Comparison of ENCODE assay signal across 1 cellular context in the genomic region with DNA sequence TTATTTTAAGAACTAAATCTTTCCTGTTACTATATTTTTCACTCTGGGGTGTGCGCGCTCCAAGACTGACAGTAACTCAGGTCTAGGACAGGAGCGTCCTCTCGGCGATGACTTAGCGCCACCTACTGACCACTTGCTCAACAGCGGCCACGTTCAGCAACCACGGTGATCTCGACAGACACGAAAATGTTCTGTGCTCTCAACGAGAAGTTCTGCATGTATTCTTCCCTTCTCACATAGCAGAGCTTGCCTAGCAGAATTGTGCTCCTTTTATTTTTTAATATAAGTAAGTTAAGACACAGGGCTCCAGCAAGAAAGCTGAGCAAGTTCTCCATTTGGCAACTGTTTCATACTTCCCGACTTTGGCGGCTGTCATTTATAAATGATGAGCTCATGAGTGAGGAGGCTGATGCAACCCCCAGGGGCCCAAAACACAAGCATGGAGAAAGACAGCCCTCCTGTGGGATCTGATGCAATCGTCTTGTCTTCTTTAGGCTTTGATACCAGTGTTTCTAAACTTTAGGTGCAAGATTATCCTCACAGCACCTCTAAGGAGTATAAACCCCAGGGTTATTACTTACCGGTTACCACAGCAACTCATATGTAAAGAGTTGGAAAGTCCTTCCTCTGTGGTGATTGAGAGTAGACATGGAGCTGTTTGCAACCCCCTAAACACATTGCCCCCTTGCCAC.
TF ChIP-seq lines count a peak whose summit lies in the region.

No MANE protein-coding gene starts in this region.

TF ChIP-seq in K562, 482 proteins besides CTCF, POLR2A, EP300 and RAD21 (continued from another document and continues in another):
- TF ChIP-seq ZNF584 (CRISPR knock-in tag; IDR thresholded peaks at IDR 0.05; ENCODE audit: low read depth) (peak; percentile 24; the same call in 1 of the 2 replicates), TRIM24 (IDR thresholded peaks at IDR 0.05) (peak; percentile 83 to 86; a peak in 3 of 4 replicates), TAF7 (tag; IDR thresholded peaks at IDR 0.05) (no peak), FOXA3 (CRISPR knock-in tag; conservative IDR thresholded peaks at IDR 0.05 in 1 of 2, IDR thresholded peaks at IDR 0.05 in 1 of 2) (no peak), CBX1 (IDR thresholded peaks at IDR 0.05; ENCODE audit: low read depth) (0 out of 2 replicates have a peak, but pooled peaks have one; percentile 21), PRDM10 (IDR thresholded peaks at IDR 0.05; ENCODE audit: partially characterized antibody) (no peak), PHF20 (IDR thresholded peaks at IDR 0.05; ENCODE audit: partially characterized antibody) (no peak), GATA2 (CRISPR knock-in tag; IDR thresholded peaks at IDR 0.05) (no peak), DPF2 (IDR thresholded peaks at IDR 0.05) (peak; percentile 70; the same call in 1 of the 2 replicates), EP400 (IDR thresholded peaks at IDR 0.05) (peak; percentile 95), CXXC5 (CRISPR knock-in tag; IDR thresholded peaks at IDR 0.05) (peak; percentile 64), MCM5 (IDR thresholded peaks at IDR 0.05; ENCODE audit: low read depth) (no peak), POLR2AphosphoS5 (IDR thresholded peaks at IDR 0.05; ENCODE audit: control insufficient read depth, insufficient read depth, low read depth, low read length) (no peak), HMBOX1 (IDR thresholded peaks at IDR 0.05) (no peak), JUN (IDR thresholded peaks at IDR 0.05; ENCODE audit: borderline replicate concordance, low read depth, low read length) (peak; percentile 74), JUN (CRISPR knock-in tag; IDR thresholded peaks at IDR 0.05; ENCODE audit: borderline replicate concordance) (no peak), PBX2 (CRISPR knock-in tag; IDR thresholded peaks at IDR 0.05; ENCODE audit: low read depth) (peak; percentile 65), PBX2 (tag; conservative IDR thresholded peaks at IDR 0.05; ENCODE audit: low read depth) (peak; percentile 96), MAFF (IDR thresholded peaks at IDR 0.05; ENCODE audit: low read length) (no peak), TFAP4 (CRISPR knock-in tag; IDR thresholded peaks at IDR 0.05; ENCODE audit: borderline replicate concordance) (peak; percentile 13; the same call in 1 of the 2 replicates), NFXL1 (CRISPR knock-in tag; IDR thresholded peaks at IDR 0.05) (no peak), ESRRA (IDR thresholded peaks at IDR 0.05; ENCODE audit: borderline replicate concordance, low read depth) (no peak; the same call in 1 of the 2 replicates), L3MBTL2 (IDR thresholded peaks at IDR 0.05) (peak; percentile 85), ZNF79 (CRISPR knock-in tag; IDR thresholded peaks at IDR 0.05; ENCODE audit: low read depth) (no peak), ZBTB8A (IDR thresholded peaks at IDR 0.05; ENCODE audit: partially characterized antibody) (no peak), FOXP1 (CRISPR knock-in tag; IDR thresholded peaks at IDR 0.05) (no peak), KAT7 (CRISPR knock-in tag; IDR thresholded peaks at IDR 0.05; ENCODE audit: borderline replicate concordance) (no peak), SMAD1 (IDR thresholded peaks at IDR 0.05; ENCODE audit: low read depth, low read length, partially characterized antibody) (peak; percentile 36), ZNF140 (CRISPR knock-in tag; IDR thresholded peaks at IDR 0.05) (no peak), E2F4 (CRISPR knock-in tag; IDR thresholded peaks at IDR 0.05; ENCODE audit: low read depth) (no peak), EHMT2 (IDR thresholded peaks at IDR 0.05) (no peak; the same call in 1 of the 2 replicates)
- TF ChIP-seq, protein P1, sequence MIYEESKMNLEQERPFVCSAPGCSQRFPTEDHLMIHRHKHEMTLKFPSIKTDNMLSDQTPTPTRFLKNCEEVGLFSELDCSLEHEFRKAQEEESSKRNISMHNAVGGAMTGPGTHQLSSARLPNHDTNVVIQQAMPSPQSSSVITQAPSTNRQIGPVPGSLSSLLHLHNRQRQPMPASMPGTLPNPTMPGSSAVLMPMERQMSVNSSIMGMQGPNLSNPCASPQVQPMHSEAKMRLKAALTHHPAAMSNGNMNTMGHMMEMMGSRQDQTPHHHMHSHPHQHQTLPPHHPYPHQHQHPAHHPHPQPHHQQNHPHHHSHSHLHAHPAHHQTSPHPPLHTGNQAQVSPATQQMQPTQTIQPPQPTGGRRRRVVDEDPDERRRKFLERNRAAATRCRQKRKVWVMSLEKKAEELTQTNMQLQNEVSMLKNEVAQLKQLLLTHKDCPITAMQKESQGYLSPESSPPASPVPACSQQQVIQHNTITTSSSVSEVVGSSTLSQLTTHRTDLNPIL (CRISPR knock-in tag; IDR thresholded peaks at IDR 0.05) = no peak
- TF ChIP-seq, protein P2, sequence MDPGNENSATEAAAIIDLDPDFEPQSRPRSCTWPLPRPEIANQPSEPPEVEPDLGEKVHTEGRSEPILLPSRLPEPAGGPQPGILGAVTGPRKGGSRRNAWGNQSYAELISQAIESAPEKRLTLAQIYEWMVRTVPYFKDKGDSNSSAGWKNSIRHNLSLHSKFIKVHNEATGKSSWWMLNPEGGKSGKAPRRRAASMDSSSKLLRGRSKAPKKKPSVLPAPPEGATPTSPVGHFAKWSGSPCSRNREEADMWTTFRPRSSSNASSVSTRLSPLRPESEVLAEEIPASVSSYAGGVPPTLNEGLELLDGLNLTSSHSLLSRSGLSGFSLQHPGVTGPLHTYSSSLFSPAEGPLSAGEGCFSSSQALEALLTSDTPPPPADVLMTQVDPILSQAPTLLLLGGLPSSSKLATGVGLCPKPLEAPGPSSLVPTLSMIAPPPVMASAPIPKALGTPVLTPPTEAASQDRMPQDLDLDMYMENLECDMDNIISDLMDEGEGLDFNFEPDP (CRISPR knock-in tag; IDR thresholded peaks at IDR 0.05) = no peak
- TF ChIP-seq, protein P3, sequence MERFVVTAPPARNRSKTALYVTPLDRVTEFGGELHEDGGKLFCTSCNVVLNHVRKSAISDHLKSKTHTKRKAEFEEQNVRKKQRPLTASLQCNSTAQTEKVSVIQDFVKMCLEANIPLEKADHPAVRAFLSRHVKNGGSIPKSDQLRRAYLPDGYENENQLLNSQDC (CRISPR knock-in tag; IDR thresholded peaks at IDR 0.05) = no peak
- TF ChIP-seq, protein P4, sequence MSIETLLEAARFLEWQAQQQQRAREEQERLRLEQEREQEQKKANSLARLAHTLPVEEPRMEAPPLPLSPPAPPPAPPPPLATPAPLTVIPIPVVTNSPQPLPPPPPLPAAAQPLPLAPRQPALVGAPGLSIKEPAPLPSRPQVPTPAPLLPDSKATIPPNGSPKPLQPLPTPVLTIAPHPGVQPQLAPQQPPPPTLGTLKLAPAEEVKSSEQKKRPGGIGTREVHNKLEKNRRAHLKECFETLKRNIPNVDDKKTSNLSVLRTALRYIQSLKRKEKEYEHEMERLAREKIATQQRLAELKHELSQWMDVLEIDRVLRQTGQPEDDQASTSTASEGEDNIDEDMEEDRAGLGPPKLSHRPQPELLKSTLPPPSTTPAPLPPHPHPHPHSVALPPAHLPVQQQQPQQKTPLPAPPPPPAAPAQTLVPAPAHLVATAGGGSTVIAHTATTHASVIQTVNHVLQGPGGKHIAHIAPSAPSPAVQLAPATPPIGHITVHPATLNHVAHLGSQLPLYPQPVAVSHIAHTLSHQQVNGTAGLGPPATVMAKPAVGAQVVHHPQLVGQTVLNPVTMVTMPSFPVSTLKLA (conservative IDR thresholded peaks at IDR 0.05) = 0 out of 4 replicates have a peak, but pooled peaks of 1 of the 2 experiments have one; percentile 21
